Comparison of ENCODE assay signal across 22 cellular contexts in genomic region chr21:19461481-19462205, GRCh38.
DNase-seq lines count a peak whose midpoint lies in the region; ATAC-seq, FAIRE-seq and TF ChIP-seq lines count a peak whose summit lies in the region.
"Had no signal": no experiment of that assay in that cellular context is flagged by ENCODE, and none has a peak within 500 bp of the region (broad histone marks: within the 10 kb centered on the region; RNA-seq: fewer than 3 reads in every experiment).

No MANE protein-coding gene starts in this region.

- H2BK12ac ChIP-seq in H1 (ENCODE audit: low read depth, low read length) = no peak overlapping the region

- no peak for TF ChIP-seq EP300 in H1 (IDR thresholded peaks at IDR 0.05; ENCODE audit: borderline replicate concordance in 1 of 2, low read depth in 2 of 2, low read length in 2 of 2)

- no peak overlapping the region for H2BK5ac ChIP-seq in H1 (ENCODE audit: low read depth, low read length)

- H2BK120ac ChIP-seq in H1 (replicated peaks; ENCODE audit: low read depth, low read length) = no peak overlapping the region

- peaks cover 16% of the 10 kb centered on the region for H3K4me1 Mint-ChIP-seq in osteocyte (ENCODE audit: unreplicated experiment)
- H3K4me1 Mint-ChIP-seq: B cell, CD14-positive monocyte, H9 had no signal

- H3K9me3 Mint-ChIP-seq in osteocyte (ENCODE audit: unreplicated experiment) = no peaks in the 10 kb centered on the region

- no peak overlapping the region for H2AK5ac ChIP-seq in H1 (ENCODE audit: low read depth, low read length)

- no peak overlapping the region for H4K8ac ChIP-seq in H1 (ENCODE audit: extremely low read depth, insufficient read depth, low read length)

- POLR2A ChIA-PET in H1 (lab: Charles Lee; ENCODE audit: partially characterized antibody) = no interaction called here

- H4K20me1 ChIP-seq in SU-DHL-6 (ENCODE audit: low read depth, low read length) = no peaks in the 10 kb centered on the region
- no peaks in the 10 kb centered on the region for H4K20me1 ChIP-seq in H1 (replicated peaks in 1 of 2; ENCODE audit: control insufficient read depth in 1 of 2, insufficient read depth in 2 of 2, low read length in 2 of 2)

- H3K79me2 ChIP-seq in SU-DHL-6 (ENCODE audit: insufficient read depth, low read length) = no peaks in the 10 kb centered on the region
- H3K79me2 ChIP-seq in H1 (ENCODE audit: control insufficient read depth in 1 of 2, insufficient read depth in 2 of 2, low read length in 2 of 2) = no peaks in the 10 kb centered on the region

- no peaks in the 10 kb centered on the region for H3K79me1 ChIP-seq in H1 (ENCODE audit: low read depth, low read length)

- no peak overlapping the region for H3K14ac ChIP-seq in H1 (ENCODE audit: insufficient read length)

- peak overlapping the region; percentile 46 for H2AFZ ChIP-seq in SU-DHL-6 (ENCODE audit: low read depth, low read length, severe bottlenecking)
- 0 out of 2 replicates have a peak overlapping the region, but pooled peaks have one; percentile 44 for H2AFZ ChIP-seq in H1 (ENCODE audit: low read length)

- no peak overlapping the region for H3K23ac ChIP-seq in H1 (ENCODE audit: insufficient read length)

- H3K36me3 Mint-ChIP-seq in osteocyte (ENCODE audit: unreplicated experiment) = no peaks in the 10 kb centered on the region
- H3K36me3 Mint-ChIP-seq: CD14-positive monocyte had no signal

- no peak for ATAC-seq in GM18907 (IDR thresholded peaks at IDR 0.05; ENCODE audit: unreplicated experiment)
- ATAC-seq: A549, PC-3 had no signal

- no peaks in the 10 kb centered on the region for H3K9me2 ChIP-seq in SU-DHL-6 (replicated peaks; ENCODE audit: insufficient read depth, low read length)

- no peak overlapping the region for H3K27ac ChIP-seq in SU-DHL-6 (ENCODE audit: low read depth, low read length)
- no peak overlapping the region for H3K27ac ChIP-seq in H1 (ENCODE audit: low read depth, low read length)
- H3K27ac ChIP-seq: A549 had no signal

- H3K9me3 ChIP-seq in SU-DHL-6 (ENCODE audit: insufficient read depth, low read length) = 0 out of 2 replicates have a peak, but pooled peaks cover 5% of the 10 kb centered on the region
- H3K9me3 ChIP-seq in H1 (ENCODE audit: insufficient read depth in 2 of 2, low read depth in 1 of 2, low read length in 1 of 2) = no peaks in the 10 kb centered on the region
- H3K9me3 ChIP-seq: A549 had no signal

- H3K23me2 ChIP-seq in H1 (ENCODE audit: low read depth, low read length) = no peaks in the 10 kb centered on the region

- H2BK15ac ChIP-seq in H1 (ENCODE audit: low read length) = no peak overlapping the region

- H4K91ac ChIP-seq in H1 (replicated peaks; ENCODE audit: insufficient read length, low read length) = no peak overlapping the region

- TF ChIP-seq CTCF in GM12865 (IDR thresholded peaks at IDR 0.05; ENCODE audit: insufficient read depth, low read depth, low read length, missing control alignments) (no peak), SU-DHL-6 (IDR thresholded peaks at IDR 0.05; ENCODE audit: insufficient read depth, low read length, poor library complexity, severe bottlenecking) (no peak), H1 (IDR thresholded peaks at IDR 0.05; ENCODE audit: control extremely low read depth in 1 of 3, insufficient read depth in 1 of 3, low read depth in 1 of 3, low read length in 3 of 3) (no peak), osteocyte (IDR thresholded peaks at IDR 0.05) (no peak)

- H2BK20ac ChIP-seq in H1 (ENCODE audit: low read length) = no peak overlapping the region

- H3K27me3 ChIP-seq in SU-DHL-6 (ENCODE audit: low read length) (no peaks in the 10 kb centered on the region), H1 (replicated peaks in 1 of 4; ENCODE audit: control insufficient read depth in 3 of 4, extremely low read depth in 1 of 4, insufficient read depth in 3 of 4, low read length in 3 of 4) (no peaks in the 10 kb centered on the region)

- no peaks in the 10 kb centered on the region for H3K27me3 Mint-ChIP-seq in osteocyte (ENCODE audit: unreplicated experiment)
- H3K27me3 Mint-ChIP-seq: B cell had no signal

- no peak overlapping the region for H3K56ac ChIP-seq in H1 (replicated peaks; ENCODE audit: insufficient read length, low read depth, low read length)

- H3K36me3 ChIP-seq in SU-DHL-6 (ENCODE audit: low read length) (no peaks in the 10 kb centered on the region), H1 (ENCODE audit: control insufficient read depth in 2 of 4, insufficient read depth in 4 of 4, low read length in 3 of 4) (no peaks in the 10 kb centered on the region)

- 92% methylated on average over 8 of the region's 8 CpGs; no CpG with 5 or more reads in 1 of the 2 experiments for WGBS in H1 (ENCODE audit: extremely low coverage in 1 of 2, insufficient coverage in 1 of 2, insufficient read length in 1 of 2, insufficient replicate concordance in 2 of 2, low coverage in 1 of 2, low lambda C conversion rate in 2 of 2, missing lambda C conversion rate in 1 of 2), 2 experiments

- H3K18ac ChIP-seq in H1 (ENCODE audit: extremely low read depth, low read length) = no peak overlapping the region

- no peak for FAIRE-seq in H1 (lab: Jason Lieb, UNC)
- FAIRE-seq: A549 had no signal

- H3K4me3 Mint-ChIP-seq in osteocyte (ENCODE audit: unreplicated experiment) = no peak overlapping the region
- H3K4me3 Mint-ChIP-seq: B cell, CD14-positive monocyte, H9, HFFc6 had no signal

- no peaks in the 10 kb centered on the region for H3F3A ChIP-seq in SU-DHL-6 (ENCODE audit: insufficient read depth)

- H3K9ac ChIP-seq in SU-DHL-6 (ENCODE audit: low read length) = no peak overlapping the region
- H3K9ac ChIP-seq in H1 (replicated peaks in 1 of 4; ENCODE audit: extremely low read depth in 1 of 4, low read depth in 3 of 4, low read length in 3 of 4) = no peak overlapping the region

- TF ChIP-seq POLR2A in H1 (IDR thresholded peaks at IDR 0.05; ENCODE audit: control extremely low read depth in 1 of 2, low read depth in 2 of 2, low read length in 2 of 2) = no peak

- H3K4ac ChIP-seq in H1 (replicated peaks; ENCODE audit: insufficient read length, low read depth, low read length) = no peak overlapping the region

- peak overlapping the region; percentile 49 for H3K27ac Mint-ChIP-seq in osteocyte (ENCODE audit: unreplicated experiment)
- H3K27ac Mint-ChIP-seq: B cell, CD14-positive monocyte, HFFc6 had no signal

- CTCF ChIA-PET in H1 (lab: Charles Lee; ENCODE audit: partially characterized antibody) = no interaction called here

- H4K5ac ChIP-seq in H1 (ENCODE audit: insufficient read length, low read depth, low read length) = no peak overlapping the region

- H3K4me1 ChIP-seq in H1 (replicated peaks in 1 of 4; ENCODE audit: control insufficient read depth in 3 of 4, insufficient read depth in 4 of 4, low read length in 3 of 4) = no peaks in the 10 kb centered on the region
- H3K4me1 ChIP-seq: A549 had no signal

- DNase-seq in GM12865 (ENCODE audit: low read depth) (peak; percentile 10), H1 (ENCODE audit: low read depth in 1 of 2, low spot score in 2 of 2) (no peak), osteocyte (ENCODE audit: extremely low spot score, unreplicated experiment) (no peak), LoVo (ENCODE audit: low spot score) (no peak), OCI-M2 (lab: John Stamatoyannopoulos, UW; ENCODE audit: unreplicated experiment) (no peak)
- DNase-seq: EL, GF-D8, H9, HFFc6, NCI-H1105, NCI-H146, NCI-H2029 treated with DMSO at 0.1 percent for 48 hours, NCI-H446 treated with DMSO at 0.1 percent for 48 hours, NCI-H526 treated with DMSO at 0.1 percent for 48 hours, PC-3, Right ventricle myocardium superior, SW 1271 had no signal

- no peak for TF ChIP-seq RAD21 in H1 (IDR thresholded peaks at IDR 0.05 in 1 of 2, conservative IDR thresholded peaks at IDR 0.05 in 1 of 2; ENCODE audit: low read depth in 2 of 2, low read length in 2 of 2)

- H3K4me2 ChIP-seq in SU-DHL-6 (ENCODE audit: low read depth, low read length, poor library complexity, severe bottlenecking) (no peak overlapping the region), H1 (ENCODE audit: insufficient read depth in 1 of 2, low read depth in 2 of 2, low read length in 2 of 2) (no peak overlapping the region)
- H3K4me2 ChIP-seq: A549 had no signal

- H3K4me3 ChIP-seq in GM12865 (ENCODE audit: low read depth, low read length) (no peak overlapping the region), SU-DHL-6 (ENCODE audit: insufficient read depth, low read length, poor library complexity, severe bottlenecking) (no peak overlapping the region), H1 (ENCODE audit: extremely low read depth in 1 of 4, insufficient read depth in 2 of 4, low read depth in 3 of 4, low read length in 4 of 4) (no peak overlapping the region)
- H3K4me3 ChIP-seq: A549 had no signal

TF ChIP-seq in H1, 55 proteins besides CTCF, POLR2A, EP300 and RAD21:
- no peak for TF ChIP-seq TBP (IDR thresholded peaks at IDR 0.05; ENCODE audit: low read depth, low read length)
- TF ChIP-seq ATF3 (IDR thresholded peaks at IDR 0.05; ENCODE audit: insufficient read depth, low read depth, low read length) = no peak
- no peak for TF ChIP-seq CBX8 (IDR thresholded peaks at IDR 0.05; ENCODE audit: borderline replicate concordance, low read depth, low read length)
- TF ChIP-seq TCF12 (IDR thresholded peaks at IDR 0.05; ENCODE audit: low read depth, low read length) = no peak
- no peak for TF ChIP-seq NRF1 (IDR thresholded peaks at IDR 0.05; ENCODE audit: low read depth, low read length)
- no peak for TF ChIP-seq ZNF274 (IDR thresholded peaks at IDR 0.05; ENCODE audit: borderline replicate concordance, extremely low read depth, low read length)
- no peak for TF ChIP-seq SP2 (IDR thresholded peaks at IDR 0.05; ENCODE audit: low read length)
- TF ChIP-seq CHD1 (IDR thresholded peaks at IDR 0.05; ENCODE audit: low read depth, low read length) = no peak
- TF ChIP-seq SUZ12 (IDR thresholded peaks at IDR 0.05; ENCODE audit: low read length) = no peak
- no peak for TF ChIP-seq EZH2 (IDR thresholded peaks at IDR 0.05; ENCODE audit: low read depth, low read length, severe bottlenecking)
- no peak for TF ChIP-seq KDM1A (IDR thresholded peaks at IDR 0.05; ENCODE audit: borderline replicate concordance, low read length)
- no peak for TF ChIP-seq RXRA (IDR thresholded peaks at IDR 0.05; ENCODE audit: insufficient read depth, low read depth, low read length)
- TF ChIP-seq POLR2AphosphoS5 (IDR thresholded peaks at IDR 0.05; ENCODE audit: low read depth, low read length) = no peak
